ENCODE assay signal across 8 cellular contexts in genomic region chr2:43609304-43609883, GRCh38. TPM values are rescaled to one million over a fixed set of nuclear protein-coding genes. Genes with fewer than 3 reads are reported as not detected.
DNase-seq lines count a peak whose midpoint lies in the region; ATAC-seq and TF ChIP-seq lines count a peak whose summit lies in the region.

No MANE protein-coding gene starts in this region.

- H3K36me3 ChIP-seq in gastroesophageal sphincter (no peaks in the 10 kb centered on the region), ovary (no peaks in the 10 kb centered on the region)

- no peak for TF ChIP-seq POLR2A in gastroesophageal sphincter (IDR thresholded peaks at IDR 0.05)
- no peak for TF ChIP-seq POLR2A in ovary (IDR thresholded peaks at IDR 0.05)

- H3K4me3 Mint-ChIP-seq in activated CD8-positive, alpha-beta T cell treated with anti-CD3 and anti-CD28 coated beads, Interleukin-2, amount 10 ng/mL, durations not matched to agents 7 days and 5 days, result no peak overlapping the region

- CTCF ChIA-PET in activated CD8-positive, alpha-beta T cell treated with anti-CD3 and anti-CD28 coated beads, Interleukin-2, amount 10 ng/mL, durations not matched to agents 7 days and 5 days (lab: Charles Lee), result interaction anchor here (1.1 to 2.7 kb wide), 5 partner anchors 12 to 125 kb away, joined by 3 to 25 read pairs (median 4); partner anchors contain the start of gene THADA

- H3K4me1 Mint-ChIP-seq in activated CD8-positive, alpha-beta T cell treated with anti-CD3 and anti-CD28 coated beads, Interleukin-2, amount 10 ng/mL, durations not matched to agents 7 days and 5 days (ENCODE audit: low read depth), result peaks cover 4% of the 10 kb centered on the region

- no peaks in the 10 kb centered on the region for H3K36me3 Mint-ChIP-seq in activated CD8-positive, alpha-beta T cell treated with anti-CD3 and anti-CD28 coated beads, Interleukin-2, amount 10 ng/mL, durations not matched to agents 7 days and 5 days (ENCODE audit: low read depth)

- DNase-seq in DMS153 (lab: John Stamatoyannopoulos, UW), result peak; percentile 10
- DNase-seq in NCI-H2196 (lab: John Stamatoyannopoulos, UW; ENCODE audit: unreplicated experiment), result peak; percentile 63
- DNase-seq in activated CD8-positive, alpha-beta T cell treated with anti-CD3 and anti-CD28 coated beads, Interleukin-2, amount 10 ng/mL, durations not matched to agents 7 days and 5 days, result peak; percentile 53
- peak in 1 of 5 donors; percentile 48 for DNase-seq in ovary

- H3K27me3 Mint-ChIP-seq in activated CD8-positive, alpha-beta T cell treated with anti-CD3 and anti-CD28 coated beads, Interleukin-2, amount 10 ng/mL, durations not matched to agents 7 days and 5 days (ENCODE audit: low read depth), result peaks cover 10% of the 10 kb centered on the region

- peak; percentile 70 for ATAC-seq in GM21529 (IDR thresholded peaks at IDR 0.05; ENCODE audit: unreplicated experiment)
- peak; percentile 77 for ATAC-seq in activated CD8-positive, alpha-beta T cell treated with anti-CD3 and anti-CD28 coated beads, Interleukin-2, amount 10 ng/mL, durations not matched to agents 7 days and 5 days
- peak; percentile 44 for ATAC-seq in gastroesophageal sphincter
- ATAC-seq in HG03432 (IDR thresholded peaks at IDR 0.05; ENCODE audit: unreplicated experiment), result no peak
- no peak for ATAC-seq in GM21423 (IDR thresholded peaks at IDR 0.05; ENCODE audit: unreplicated experiment)

- POLR2A ChIA-PET in activated CD8-positive, alpha-beta T cell treated with anti-CD3 and anti-CD28 coated beads, Interleukin-2, amount 10 ng/mL, durations not matched to agents 7 days and 5 days (lab: Charles Lee), result no interaction called here

- intact Hi-C loops in ovary (cut with DNase I), result no loop called here

- H3K4me3 ChIP-seq in gastroesophageal sphincter (no peak overlapping the region), ovary (no peak overlapping the region)

- no peaks in the 10 kb centered on the region for H3K27me3 ChIP-seq in gastroesophageal sphincter
- H3K27me3 ChIP-seq in ovary, result no peaks in the 10 kb centered on the region

- TF ChIP-seq EP300 in gastroesophageal sphincter (IDR thresholded peaks at IDR 0.05) (no peak), ovary (IDR thresholded peaks at IDR 0.05) (no peak)

- H3K27ac Mint-ChIP-seq in activated CD8-positive, alpha-beta T cell treated with anti-CD3 and anti-CD28 coated beads, Interleukin-2, amount 10 ng/mL, durations not matched to agents 7 days and 5 days, result no peak overlapping the region

- TF ChIP-seq CTCF in gastroesophageal sphincter (IDR thresholded peaks at IDR 0.05) (peak; percentile 57 to 69 (median 68)), ovary (IDR thresholded peaks at IDR 0.05) (peak; percentile 27 to 42 (median 42))

- 25 to 29% methylated on average over 1 to 4 of the region's 4 CpGs for WGBS in gastroesophageal sphincter (ENCODE audit: low coverage in 1 of 2), 2 donors
- WGBS in ovary, 3 donors, result 40 to 52% (median 50%) methylated on average over 4 of the region's 4 CpGs

- no peak overlapping the region for H3K27ac ChIP-seq in gastroesophageal sphincter
- H3K27ac ChIP-seq in ovary, result no peak overlapping the region

- no peaks in the 10 kb centered on the region for H3K9me3 Mint-ChIP-seq in activated CD8-positive, alpha-beta T cell treated with anti-CD3 and anti-CD28 coated beads, Interleukin-2, amount 10 ng/mL, durations not matched to agents 7 days and 5 days (ENCODE audit: insufficient read depth)

- H3K4me1 ChIP-seq in gastroesophageal sphincter (peaks cover 0 to 9% (median 0%) of the 10 kb centered on the region in 3 donors), ovary (ENCODE audit: insufficient read depth) (peaks cover 2% of the 10 kb centered on the region)

- H3K9me3 ChIP-seq in gastroesophageal sphincter, result no peaks in the 10 kb centered on the region
- H3K9me3 ChIP-seq in ovary, result no peaks in the 10 kb centered on the region

RNA-seq across cellular contexts. Expression of gene THADA, which starts 13.6 kb away (rescaled TPM):
- 10 to 100 TPM; 27.0 to 31.9 TPM for total RNA-seq in activated CD8-positive, alpha-beta T cell treated with anti-CD3 and anti-CD28 coated beads, Interleukin-2, amount 10 ng/mL, durations not matched to agents 7 days and 5 days
- total RNA-seq in gastroesophageal sphincter (10 to 100 TPM; 19.7 to 34.4 (median 22.3) TPM), ovary (10 to 100 TPM; 24.8 to 46.8 (median 31.6) TPM)
- 10 to 100 TPM; 14.0 to 20.5 TPM for polyA plus RNA-seq in ovary

RNA-seq across cellular contexts. Expression of gene PLEKHH2, which starts 27.7 kb away (rescaled TPM):
- under 1 TPM; 0.32 to 0.57 TPM for total RNA-seq in activated CD8-positive, alpha-beta T cell treated with anti-CD3 and anti-CD28 coated beads, Interleukin-2, amount 10 ng/mL, durations not matched to agents 7 days and 5 days
- total RNA-seq in gastroesophageal sphincter, result 10 to 100 TPM; 18.9 to 37.4 (median 25.1) TPM
- total RNA-seq in ovary, result 10 to 100 TPM; 26.4 to 66.5 (median 39.5) TPM
- 10 to 100 TPM; 15.8 to 25.9 TPM for polyA plus RNA-seq in ovary

Comparison
In these comparisons a context has a peak if more than half of its experiments do, and no peak if none do; other contexts are left out.
1. ATAC-seq: peak in GM21529 (single experiment), activated CD8-positive, alpha-beta T cell treated with anti-CD3 and anti-CD28 coated beads, Interleukin-2, amount 10 ng/mL, durations not matched to agents 7 days and 5 days (single experiment) and gastroesophageal sphincter (single experiment); none in HG03432 (single experiment) and GM21423 (single experiment).
2. RNA of gene PLEKHH2, which starts 27.7 kb away (total RNA-seq): 26.4 to 66.5 TPM in ovary and 18.9 to 37.4 TPM in gastroesophageal sphincter; 0.32 to 0.57 TPM in activated CD8-positive, alpha-beta T cell treated with anti-CD3 and anti-CD28 coated beads, Interleukin-2, amount 10 ng/mL, durations not matched to agents 7 days and 5 days; every median in the first group is over 10 times any median in the second.